9 cellular contexts compared by ENCODE assay signal in the genomic region with DNA sequence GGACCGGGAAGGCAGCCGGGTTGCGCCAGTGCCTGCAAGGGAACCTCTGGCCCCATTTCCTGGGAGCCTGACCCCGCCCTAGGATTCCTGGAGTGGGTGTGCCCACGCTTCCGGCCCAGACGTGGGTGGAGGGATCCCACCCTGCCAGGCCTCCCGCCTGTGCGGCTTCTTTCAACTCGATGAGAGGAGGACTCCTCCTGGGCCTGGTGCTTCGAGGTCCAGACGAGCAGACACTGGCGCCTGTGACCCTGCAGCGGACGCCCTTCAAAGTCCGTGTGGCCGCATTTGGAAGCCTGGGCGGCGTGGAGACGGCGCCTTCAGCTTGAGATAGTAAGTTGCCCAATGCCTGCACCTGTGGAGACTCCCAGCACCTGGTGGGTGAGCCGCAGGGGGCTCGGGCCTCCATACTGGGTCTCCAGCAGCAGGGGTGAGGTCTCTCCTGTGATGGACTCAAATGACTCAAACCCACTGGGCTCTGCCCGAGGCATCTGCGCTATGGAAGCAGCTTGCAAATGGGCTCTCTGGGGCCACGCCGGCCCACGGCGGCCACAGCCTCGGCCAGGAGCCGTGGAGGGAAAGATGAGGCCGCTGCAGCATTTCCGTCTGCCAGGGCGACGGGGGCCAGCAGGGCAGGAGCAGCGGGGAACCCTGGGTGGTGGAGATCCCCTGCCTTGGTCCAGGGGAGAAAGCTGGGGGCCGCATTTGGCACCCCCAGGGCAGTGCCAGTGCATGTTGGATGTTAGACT.
DNase-seq lines count a peak whose midpoint lies in the region; ATAC-seq and TF ChIP-seq lines count a peak whose summit lies in the region.
"Had no signal": no experiment of that assay in that cellular context is flagged by ENCODE, and none has a peak within 500 bp of the region (broad histone marks: within the 10 kb centered on the region; RNA-seq: fewer than 3 reads in every experiment).

No MANE protein-coding gene starts in this region.

- H3K4me3 ChIP-seq in GM23248, result peak overlapping the region; percentile 97
- peak overlapping the region; percentile 36 to 40 for H3K4me3 ChIP-seq in ascending aorta
- peak overlapping the region; percentile 10 to 43 (median 22) for H3K4me3 ChIP-seq in stomach

- intact Hi-C loops in ascending aorta (cut with DNase I) (loop anchor here (2.0 kb wide), 1 partner anchor 15 kb away; no protein-coding TSS in a partner anchor), left ventricle myocardium superior (cut with micrococcal nuclease) (no loop called here), stomach (cut with DNase I; ENCODE audit: low total_unique reads) (no loop called here)

- no peak overlapping the region for H2AFZ ChIP-seq in GM23248

- ATAC-seq in left ventricle myocardium superior, result peak; percentile 47
- ATAC-seq: activated CD8-positive, alpha-beta T cell treated with anti-CD3 and anti-CD28 coated beads for 36 hours had no signal

- peak overlapping the region; percentile 99 for H3K9ac ChIP-seq in GM23248

- peak overlapping the region; percentile 96 for H3K4me2 ChIP-seq in GM23248 (ENCODE audit: unreplicated experiment)

- H3K9me3 ChIP-seq in GM23248 (ENCODE audit: low read depth) (no peaks in the 10 kb centered on the region), ascending aorta (no peaks in the 10 kb centered on the region), stomach (no peaks in the 10 kb centered on the region)

- 1% methylated on average over 35 to 37 of the region's 37 CpGs for WGBS in GM23248 (ENCODE audit: low coverage in 1 of 2, low lambda C conversion rate in 2 of 2, missing lambda C conversion rate in 2 of 2), 2 experiments
- 25 to 48% (median 41%) methylated on average over 35 to 37 of the region's 37 CpGs for WGBS in stomach, 5 donors

- H3K27ac ChIP-seq in GM23248 (peak overlapping the region; percentile 99), ascending aorta (peak overlapping the region; percentile 96 to 100), stomach (peak overlapping the region; percentile 82 to 100 (median 99))

- no peaks in the 10 kb centered on the region for H3K9me2 ChIP-seq in GM23248 (ENCODE audit: insufficient read depth)

- in situ Hi-C loops in GM23248 (cut with MboI), result loop anchor here (10.0 kb wide), 1 partner anchor 81 kb away; no protein-coding TSS in a partner anchor
- in situ Hi-C loops in GM13977 (cut with MboI; ENCODE audit: low pct_unique_long_range_greater_than_20kb, low sequenced_read_pairs, unreplicated experiment), result no loop called here

- peaks cover 82% of the 10 kb centered on the region for H3F3A ChIP-seq in GM23248 (ENCODE audit: insufficient read depth)

- TF ChIP-seq POLR2A in stomach (IDR thresholded peaks at IDR 0.05), result no peak

- TF ChIP-seq CTCF in ascending aorta (IDR thresholded peaks at IDR 0.05), result no peak
- TF ChIP-seq CTCF in stomach (IDR thresholded peaks at IDR 0.05), result no peak
- no peak for TF ChIP-seq CTCF in GM13977 (IDR thresholded peaks at IDR 0.05; ENCODE audit: extremely low read depth, insufficient read depth, missing control alignments)

- DNase-seq in GM23248 (peak; percentile 90), ascending aorta (ENCODE audit: low spot score in 2 of 2) (no peak), left ventricle myocardium superior (peak; percentile 86), stomach (peak; percentile 87), pons (ENCODE audit: low spot score) (no peak), GM13977 (ENCODE audit: low spot score) (no peak), medulla oblongata (ENCODE audit: extremely low spot score) (no peak)
- no peak for DNase-seq in stimulated activated CD4-positive, alpha-beta T cell treated with anti-CD3 and anti-CD28 coated beads, Interleukin-4, amount 100 ng/mL, for 1 hour
- DNase-seq: activated CD8-positive, alpha-beta T cell treated with anti-CD3 and anti-CD28 coated beads for 36 hours had no signal

- TF ChIP-seq EP300 in stomach (IDR thresholded peaks at IDR 0.05), result no peak

- H3K4me1 ChIP-seq in GM23248 (ENCODE audit: insufficient read depth), result peaks cover 53% of the 10 kb centered on the region
- H3K4me1 ChIP-seq in ascending aorta, result peaks cover 43 to 84% of the 10 kb centered on the region in 2 donors
- peaks cover 87 to 100% (median 94%) of the 10 kb centered on the region in 4 donors for H3K4me1 ChIP-seq in stomach

- H3K36me3 ChIP-seq in GM23248 (ENCODE audit: low read depth), result peaks cover 51% of the 10 kb centered on the region
- peaks cover 5 to 23% of the 10 kb centered on the region in 2 donors for H3K36me3 ChIP-seq in ascending aorta
- peaks cover 17 to 29% (median 20%) of the 10 kb centered on the region in 4 donors for H3K36me3 ChIP-seq in stomach

- H4K20me1 ChIP-seq in GM23248 (ENCODE audit: insufficient read depth), result 0 out of 2 replicates have a peak, but pooled peaks cover 3% of the 10 kb centered on the region

- peaks cover 100% of the 10 kb centered on the region for H3K79me2 ChIP-seq in GM23248 (ENCODE audit: insufficient read depth)

- H3K27me3 ChIP-seq in GM23248 (replicated peaks; ENCODE audit: insufficient read depth), result no peaks in the 10 kb centered on the region
- H3K27me3 ChIP-seq in ascending aorta, result no peaks in the 10 kb centered on the region
- H3K27me3 ChIP-seq in stomach, result no peaks in the 10 kb centered on the region

Comparison
In these comparisons a context has a peak if more than half of its experiments do, and no peak if none do; other contexts are left out.
1. DNase-seq: peak in GM23248 (single experiment), left ventricle myocardium superior (single experiment) and stomach (single experiment); none in ascending aorta (0 of 2), pons (single experiment), stimulated activated CD4-positive, alpha-beta T cell treated with anti-CD3 and anti-CD28 coated beads, Interleukin-4, amount 100 ng/mL, for 1 hour (single experiment), GM13977 (single experiment) and medulla oblongata (single experiment).
2. H3K4me3 ChIP-seq: peak in every context shown above with its lines; median percentile 97 in GM23248; 38 in ascending aorta; 22 in stomach.
3. Peak in every context shown above with its lines, with median percentiles within 50 percentile points of each other: H3K27ac ChIP-seq.